1 cellular context compared by ENCODE assay signal in genomic region chr19:41324921-41325639, GRCh38.
TF ChIP-seq lines count a peak whose summit lies in the region.

No MANE protein-coding gene starts in this region.

TF ChIP-seq in K562, 482 proteins besides CTCF, POLR2A, EP300 and RAD21 (continued from another document and continues in another):
- TF ChIP-seq ZNF592 (IDR thresholded peaks at IDR 0.05) (peak; percentile 20; the same call in 1 of the 2 replicates), GABPA (tag; conservative IDR thresholded peaks at IDR 0.05; ENCODE audit: low read depth) (peak; percentile 51), HLTF (IDR thresholded peaks at IDR 0.05) (peak; percentile 62; the same call in 1 of the 2 replicates), SNIP1 (IDR thresholded peaks at IDR 0.05; ENCODE audit: low read depth) (no peak), TRIM24 (IDR thresholded peaks at IDR 0.05) (0 out of 4 replicates have a peak, but pooled peaks of 1 of the 2 experiments have one; percentile 57), RNF219 (CRISPR knock-in tag; IDR thresholded peaks at IDR 0.05) (no peak), ZBTB7A (IDR thresholded peaks at IDR 0.05; ENCODE audit: borderline replicate concordance, control insufficient read depth, low read depth, low read length) (peak; percentile 82), HEY1 (CRISPR knock-in tag; IDR thresholded peaks at IDR 0.05; ENCODE audit: borderline replicate concordance) (no peak), BRCA1 (IDR thresholded peaks at IDR 0.05) (no peak), BRCA1 (CRISPR knock-in tag; IDR thresholded peaks at IDR 0.05) (no peak), TOE1 (IDR thresholded peaks at IDR 0.05; ENCODE audit: borderline replicate concordance) (0 out of 2 replicates have a peak, but pooled peaks have one; percentile 22), TOE1 (CRISPR knock-in tag; IDR thresholded peaks at IDR 0.05; ENCODE audit: borderline replicate concordance, low read depth) (no peak), ATF6 (CRISPR knock-in tag; IDR thresholded peaks at IDR 0.05) (no peak), DLX4 (CRISPR knock-in tag; IDR thresholded peaks at IDR 0.05) (no peak), JUND (IDR thresholded peaks at IDR 0.05; ENCODE audit: borderline replicate concordance, low read depth, low read length) (peak; percentile 49; the same call in 1 of the 2 replicates), JUND (tag; IDR thresholded peaks at IDR 0.05; ENCODE audit: borderline replicate concordance, low read depth, low read length) (no peak), C11orf30 (IDR thresholded peaks at IDR 0.05; ENCODE audit: low read depth) (0 out of 2 replicates have a peak, but pooled peaks have one; percentile 24), CREM (IDR thresholded peaks at IDR 0.05; ENCODE audit: low read depth) (peak; percentile 50; the same call in 1 of the 2 replicates), HDAC1 (IDR thresholded peaks at IDR 0.05) (peak in 1 of 2 experiments; percentile 87; a peak in 2 of 4 replicates), HDAC2 (IDR thresholded peaks at IDR 0.05) (no peak), PTRF (tag; IDR thresholded peaks at IDR 0.05) (no peak), CBX2 (IDR thresholded peaks at IDR 0.05; ENCODE audit: insufficient read depth, low read length, poor library complexity, severe bottlenecking) (no peak), SMARCA4 (IDR thresholded peaks at IDR 0.05) (0 out of 2 replicates have a peak, but pooled peaks have one; percentile 28), KDM1A (IDR thresholded peaks at IDR 0.05) (peak in 1 of 2 experiments; percentile 38; a peak in 2 of 4 replicates), VEZF1 (CRISPR knock-in tag; IDR thresholded peaks at IDR 0.05) (peak; percentile 58; the same call in 1 of the 2 replicates), SMAD4 (CRISPR knock-in tag; conservative IDR thresholded peaks at IDR 0.05) (peak; percentile 48), SRF (CRISPR knock-in tag; IDR thresholded peaks at IDR 0.05) (0 out of 4 replicates have a peak, but pooled peaks of 1 of the 2 experiments have one; percentile 20), NFE2 (IDR thresholded peaks at IDR 0.05; ENCODE audit: low read depth) (peak; percentile 34; the same call in 1 of the 2 replicates), GATAD2A (IDR thresholded peaks at IDR 0.05) (0 out of 2 replicates have a peak, but pooled peaks have one; percentile 55), CTBP1 (IDR thresholded peaks at IDR 0.05; ENCODE audit: borderline replicate concordance) (peak; percentile 32; the same call in 1 of the 2 replicates), FOXK2 (conservative IDR thresholded peaks at IDR 0.05 in 1 of 2, IDR thresholded peaks at IDR 0.05 in 1 of 2; ENCODE audit: low read depth in 2 of 2) (0 out of 4 replicates have a peak, but pooled peaks of 1 of the 2 experiments have one; percentile 24), PML (IDR thresholded peaks at IDR 0.05; ENCODE audit: low read length) (0 out of 2 replicates have a peak, but pooled peaks have one; percentile 12), ZMIZ1 (IDR thresholded peaks at IDR 0.05; ENCODE audit: low read depth in 2 of 2, low read length in 2 of 2) (no peak), CBFA2T2 (conservative IDR thresholded peaks at IDR 0.05) (no peak), ETV5 (CRISPR knock-in tag; IDR thresholded peaks at IDR 0.05; ENCODE audit: low read depth) (no peak), FOSL1 (tag; conservative IDR thresholded peaks at IDR 0.05) (peak; percentile 54; the same call in 1 of the 2 replicates), POLR2G (IDR thresholded peaks at IDR 0.05; ENCODE audit: low read depth, low read length) (peak; percentile 34; the same call in 1 of the 2 replicates), ZBTB26 (CRISPR knock-in tag; IDR thresholded peaks at IDR 0.05) (peak; percentile 95), MLLT1 (IDR thresholded peaks at IDR 0.05) (peak; percentile 63 to 68; a peak in 2 of 4 replicates), PHF8 (IDR thresholded peaks at IDR 0.05; ENCODE audit: borderline replicate concordance, low read length) (no peak), HBP1 (CRISPR knock-in tag; IDR thresholded peaks at IDR 0.05) (peak; percentile 49; the same call in 1 of the 2 replicates), GABPB1 (CRISPR knock-in tag; IDR thresholded peaks at IDR 0.05) (0 out of 2 replicates have a peak, but pooled peaks have one; percentile 13)
